Comparison of ENCODE assay signal across 8 cellular contexts in genomic region chr3:197793246-197793645, GRCh38. TPM values are rescaled to one million over a fixed set of nuclear protein-coding genes. Genes with fewer than 3 reads are reported as not detected.
DNase-seq lines count a peak whose midpoint lies in the region; ATAC-seq lines count a peak whose summit lies in the region.

No MANE protein-coding gene starts in this region.

- POLR2A ChIA-PET in naive thymus-derived CD8-positive, alpha-beta T cell (lab: Charles Lee), result interaction anchor here (1.0 kb wide), 2 partner anchors 10 to 17 kb away, joined by 3 read pairs; no protein-coding TSS in a partner anchor

- H3K9me3 Mint-ChIP-seq in activated naive CD4-positive, alpha-beta T cell treated with anti-CD3 and anti-CD28 coated beads, Interleukin-2, amount 50 U/mL, for 72 hours, result no peaks in the 10 kb centered on the region
- H3K9me3 Mint-ChIP-seq in naive thymus-derived CD8-positive, alpha-beta T cell, result no peaks in the 10 kb centered on the region

- peaks cover 8 to 16% of the 10 kb centered on the region in 2 donors for H3K36me3 Mint-ChIP-seq in activated naive CD4-positive, alpha-beta T cell treated with anti-CD3 and anti-CD28 coated beads, Interleukin-2, amount 50 U/mL, for 72 hours
- peaks cover 0 to 6% (median 0%) of the 10 kb centered on the region in 3 donors for H3K36me3 Mint-ChIP-seq in naive thymus-derived CD8-positive, alpha-beta T cell

- no peaks in the 10 kb centered on the region for H3K27me3 Mint-ChIP-seq in naive thymus-derived CD8-positive, alpha-beta T cell

- DNase-seq in EL (peak; percentile 58), GOT3 (lab: John Stamatoyannopoulos, UW) (no peak), NCI-H2029 (lab: John Stamatoyannopoulos, UW) (no peak)
- DNase-seq in activated naive CD4-positive, alpha-beta T cell treated with anti-CD3 and anti-CD28 coated beads, Interleukin-2, amount 50 U/mL, for 72 hours (ENCODE audit: low spot score in 2 of 2), result no peak
- DNase-seq in naive thymus-derived CD8-positive, alpha-beta T cell, result peak in 3 of 10 donors; percentile 20 to 32 (median 27)

- H3K4me1 Mint-ChIP-seq in naive thymus-derived CD8-positive, alpha-beta T cell, result peaks cover 18 to 64% (median 50%) of the 10 kb centered on the region in 4 donors

- no peak overlapping the region for H3K27ac Mint-ChIP-seq in activated naive CD4-positive, alpha-beta T cell treated with anti-CD3 and anti-CD28 coated beads, Interleukin-2, amount 50 U/mL, for 72 hours
- peak overlapping the region in 8 of 10 donors; percentile 39 to 89 (median 78) for H3K27ac Mint-ChIP-seq in naive thymus-derived CD8-positive, alpha-beta T cell

- H3K4me3 Mint-ChIP-seq in naive thymus-derived CD8-positive, alpha-beta T cell, result peak overlapping the region in 9 of 10 donors; percentile 63 to 89 (median 77)

- peak; percentile 23 for ATAC-seq in HG03442 (IDR thresholded peaks at IDR 0.05; ENCODE audit: unreplicated experiment)
- peak; percentile 59 to 79 for ATAC-seq in activated naive CD4-positive, alpha-beta T cell treated with anti-CD3 and anti-CD28 coated beads, Interleukin-2, amount 50 U/mL, for 72 hours
- no peak for ATAC-seq in naive thymus-derived CD8-positive, alpha-beta T cell
- ATAC-seq in HG02763 (IDR thresholded peaks at IDR 0.05; ENCODE audit: unreplicated experiment), result no peak
- ATAC-seq in HG03521 (IDR thresholded peaks at IDR 0.05; ENCODE audit: unreplicated experiment), result no peak

RNA-seq across cellular contexts. Expression of gene LRCH3, which starts 2.2 kb away (rescaled TPM):
- total RNA-seq in activated naive CD4-positive, alpha-beta T cell treated with anti-CD3 and anti-CD28 coated beads, Interleukin-2, amount 50 U/mL, for 72 hours, result 10 to 100 TPM; 25.0 to 74.9 TPM
- total RNA-seq in naive thymus-derived CD8-positive, alpha-beta T cell, result 10 to 100 TPM; 70.2 to 81.8 TPM
- polyA plus RNA-seq in naive thymus-derived CD8-positive, alpha-beta T cell, result 10 to 100 TPM; 11.7 to 20.4 (median 16.6) TPM

RNA-seq across cellular contexts. Expression of gene FYTTD1, which starts 43.6 kb away (rescaled TPM):
- 10 to 100 TPM; 23.1 to 29.4 TPM for total RNA-seq in activated naive CD4-positive, alpha-beta T cell treated with anti-CD3 and anti-CD28 coated beads, Interleukin-2, amount 50 U/mL, for 72 hours
- 10 to 100 TPM; 66.4 to 70.2 TPM for total RNA-seq in naive thymus-derived CD8-positive, alpha-beta T cell
- 100 to 1,000 TPM in 1 of 3 donors, 10 to 100 TPM in 2; 93.5 to 123 (median 93.7) TPM for polyA plus RNA-seq in naive thymus-derived CD8-positive, alpha-beta T cell

RNA-seq across cellular contexts. Expression of gene RUBCN, which starts 56.5 kb away (rescaled TPM):
- 10 to 100 TPM; 26.0 to 49.3 TPM for total RNA-seq in activated naive CD4-positive, alpha-beta T cell treated with anti-CD3 and anti-CD28 coated beads, Interleukin-2, amount 50 U/mL, for 72 hours
- 10 to 100 TPM; 63.8 to 70.3 TPM for total RNA-seq in naive thymus-derived CD8-positive, alpha-beta T cell
- 10 to 100 TPM; 20.3 to 23.6 (median 21.7) TPM for polyA plus RNA-seq in naive thymus-derived CD8-positive, alpha-beta T cell

Comparison
In these comparisons a context has a peak if more than half of its experiments do, and no peak if none do; other contexts are left out.
1. ATAC-seq: peak in HG03442 (single experiment) and activated naive CD4-positive, alpha-beta T cell treated with anti-CD3 and anti-CD28 coated beads, Interleukin-2, amount 50 U/mL, for 72 hours (2 of 2); none in naive thymus-derived CD8-positive, alpha-beta T cell (0 of 2), HG02763 (single experiment) and HG03521 (single experiment).
2. H3K27ac Mint-ChIP-seq: peak in naive thymus-derived CD8-positive, alpha-beta T cell (8 of 10); none in activated naive CD4-positive, alpha-beta T cell treated with anti-CD3 and anti-CD28 coated beads, Interleukin-2, amount 50 U/mL, for 72 hours (0 of 2).